In the genomic region with DNA sequence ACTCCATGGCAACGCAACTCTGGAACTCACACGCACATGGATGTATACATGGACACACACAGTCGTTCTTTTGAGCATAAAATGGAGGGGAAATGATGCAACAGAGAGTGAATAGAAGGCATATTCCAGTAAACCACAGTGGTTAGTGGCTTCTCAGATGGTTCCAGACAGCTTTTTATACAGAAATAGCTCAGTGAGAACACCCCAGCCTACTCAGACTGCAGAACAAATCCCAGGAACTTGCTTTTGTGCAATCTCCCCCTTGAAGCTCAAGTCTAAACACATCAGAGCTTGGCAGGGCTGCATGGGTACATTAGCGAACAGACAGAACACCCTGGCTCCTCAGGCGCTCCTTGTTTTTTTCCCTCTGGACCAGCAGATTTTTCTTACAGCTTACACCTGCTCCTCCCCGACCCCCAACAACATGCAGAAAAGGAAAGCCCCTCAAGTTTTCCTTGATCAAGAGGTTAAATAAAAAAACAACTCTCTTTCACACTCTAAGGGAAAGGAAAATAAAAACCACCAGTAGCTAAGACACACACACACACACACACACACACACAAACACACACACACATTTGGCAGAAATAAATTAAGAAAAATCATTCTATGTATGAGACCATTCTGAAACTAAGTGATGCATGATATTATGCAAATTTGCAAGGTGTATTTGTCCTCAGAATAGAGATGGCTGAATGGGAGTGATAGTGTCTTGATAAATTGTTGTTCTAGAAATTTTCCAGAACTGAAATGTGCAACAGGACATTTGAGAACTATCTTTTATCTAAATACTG, we compare ENCODE assay signal across 8 cellular contexts. TPM values are rescaled to one million over a fixed set of nuclear protein-coding genes. Genes with fewer than 3 reads are reported as not detected.
DNase-seq lines count a peak whose midpoint lies in the region; ATAC-seq and TF ChIP-seq lines count a peak whose summit lies in the region.

No MANE protein-coding gene starts in this region.

- H3K27ac ChIP-seq in CD8-positive, alpha-beta memory T cell (ENCODE audit: low read depth, low read length) = no peak overlapping the region
- no peak overlapping the region for H3K27ac ChIP-seq in body of pancreas

- H3K9me3 ChIP-seq in CD8-positive, alpha-beta memory T cell (ENCODE audit: low read length) = no peaks in the 10 kb centered on the region
- no peaks in the 10 kb centered on the region for H3K9me3 ChIP-seq in body of pancreas

- H3K4me3 ChIP-seq in CD8-positive, alpha-beta memory T cell (ENCODE audit: low read length) = no peak overlapping the region
- no peak overlapping the region for H3K4me3 ChIP-seq in body of pancreas

- no peaks in the 10 kb centered on the region for H3K36me3 ChIP-seq in CD8-positive, alpha-beta memory T cell (ENCODE audit: insufficient read depth, low read length)
- H3K36me3 ChIP-seq in body of pancreas (replicated peaks in 1 of 2; ENCODE audit: insufficient read depth in 1 of 2, low read depth in 2 of 2) = no peaks in the 10 kb centered on the region

- peak overlapping the region; percentile 2 to 72 (median 65) for H3K4me3 Mint-ChIP-seq in CD8-positive, alpha-beta memory T cell

- POLR2A ChIA-PET in CD8-positive, alpha-beta memory T cell (lab: Charles Lee) = interaction anchor here (1.0 to 1.3 kb wide), 2 partner anchors 16 to 434 kb away, joined by 5 read pairs; partner anchors contain the start of gene TBC1D7

- peak in 2 of 5 donors; percentile 14 to 24 for DNase-seq in CD8-positive, alpha-beta memory T cell
- DNase-seq in NCI-H526 (lab: John Stamatoyannopoulos, UW) (peak; percentile 57 to 59), body of pancreas (peak in 1 of 4 donors; percentile 47), mucosa of gallbladder (ENCODE audit: low spot score) (peak; percentile 66), NCI-H1105 treated with DMSO at 0.1 percent for 48 hours (lab: John Stamatoyannopoulos, UW) (no peak), ureter (ENCODE audit: low spot score) (no peak)

- peaks cover 0 to 4% of the 10 kb centered on the region in 2 donors for H3K27me3 Mint-ChIP-seq in CD8-positive, alpha-beta memory T cell

- intact Hi-C loops in body of pancreas (cut with DNase I) = no loop called here

- CTCF ChIA-PET in CD8-positive, alpha-beta memory T cell (lab: Charles Lee) = interaction anchor here (0.9 to 2.6 kb wide), 6 partner anchors 32 to 189 kb away, joined by 3 to 15 read pairs (median 4); partner anchors contain the start of genes NOL7, RANBP9 and SIRT5

- H3K4me1 Mint-ChIP-seq in CD8-positive, alpha-beta memory T cell = peaks cover 32 to 47% (median 45%) of the 10 kb centered on the region in 3 donors

- no peak for TF ChIP-seq POLR2A in body of pancreas (IDR thresholded peaks at IDR 0.05)

- H3K27me3 ChIP-seq in CD8-positive, alpha-beta memory T cell (ENCODE audit: insufficient read depth, low read length, poor library complexity, severe bottlenecking) = no peaks in the 10 kb centered on the region
- no peaks in the 10 kb centered on the region for H3K27me3 ChIP-seq in body of pancreas

- H3K36me3 Mint-ChIP-seq in CD8-positive, alpha-beta memory T cell = no peaks in the 10 kb centered on the region

- peak overlapping the region in 7 of 8 donors; percentile 4 to 86 (median 40) for H3K27ac Mint-ChIP-seq in CD8-positive, alpha-beta memory T cell

- no peak for TF ChIP-seq CTCF in body of pancreas (IDR thresholded peaks at IDR 0.05)

- no peaks in the 10 kb centered on the region for H3K9me3 Mint-ChIP-seq in CD8-positive, alpha-beta memory T cell

- peaks cover 28% of the 10 kb centered on the region for H3K4me1 ChIP-seq in CD8-positive, alpha-beta memory T cell (ENCODE audit: insufficient read depth, low read length)
- peaks cover 3% of the 10 kb centered on the region for H3K4me1 ChIP-seq in body of pancreas

- 53 to 57% methylated on average over 6 of the region's 6 CpGs for WGBS in body of pancreas, 2 donors

- ATAC-seq in body of pancreas (peak; percentile 30), HG02642 (IDR thresholded peaks at IDR 0.05; ENCODE audit: poor library complexity, unreplicated experiment) (no peak), HG03354 (IDR thresholded peaks at IDR 0.05; ENCODE audit: poor library complexity, severe bottlenecking, unreplicated experiment) (no peak)

RNA-seq across cellular contexts. Expression of gene RANBP9, which starts 51.2 kb away (rescaled TPM):
- 10 to 100 TPM; 45.4 to 47.0 TPM for total RNA-seq in CD8-positive, alpha-beta memory T cell
- 6.2 TPM for polyA plus RNA-seq in CD8-positive, alpha-beta memory T cell
- total RNA-seq in body of pancreas (10 to 100 TPM; 14.3 to 26.7 TPM), mucosa of gallbladder (43.6 TPM), ureter (41.7 TPM)

RNA-seq across cellular contexts. Expression of gene MCUR1, which starts 51.5 kb away (rescaled TPM):
- 10 to 100 TPM; 50.9 to 54.8 TPM for total RNA-seq in CD8-positive, alpha-beta memory T cell
- polyA plus RNA-seq in CD8-positive, alpha-beta memory T cell = 8.4 TPM
- total RNA-seq in body of pancreas (10 to 100 TPM; 10.4 to 20.8 TPM), mucosa of gallbladder (18.1 TPM), ureter (19.3 TPM)

Comparison
In these comparisons a context has a peak if more than half of its experiments do, and no peak if none do; other contexts are left out.
1. DNase-seq: peak in NCI-H526 (2 of 2) and mucosa of gallbladder (single experiment); none in NCI-H1105 treated with DMSO at 0.1 percent for 48 hours (single experiment) and ureter (single experiment).